ENCODE assay signal across 16 cellular contexts in the genomic region with DNA sequence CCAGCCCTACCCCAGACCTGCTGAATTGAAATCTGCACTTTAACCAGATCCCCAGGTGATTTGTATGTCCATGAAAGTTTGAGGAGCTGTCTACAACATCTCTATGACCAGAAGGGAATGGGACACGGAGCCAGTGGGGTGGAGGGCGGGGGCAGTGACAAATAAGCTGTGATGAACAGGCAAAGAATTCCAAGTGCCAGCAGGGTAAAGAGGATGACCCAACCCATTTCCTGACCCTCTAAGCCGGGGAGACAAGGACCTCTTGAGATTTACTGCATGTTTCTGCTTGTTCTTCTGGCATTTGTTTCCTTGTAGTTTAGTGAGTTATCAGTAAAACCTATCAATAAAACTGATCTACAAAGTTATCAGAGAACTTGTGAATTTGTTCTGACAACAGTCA. TPM values are rescaled to one million over a fixed set of nuclear protein-coding genes. Genes with fewer than 3 reads are reported as not detected.
DNase-seq lines count a peak whose midpoint lies in the region; ATAC-seq, FAIRE-seq and TF ChIP-seq lines count a peak whose summit lies in the region.
"Had no signal": no experiment of that assay in that cellular context is flagged by ENCODE, and none has a peak within 500 bp of the region (broad histone marks: within the 10 kb centered on the region; RNA-seq: fewer than 3 reads in every experiment).

No MANE protein-coding gene starts in this region.

- in situ Hi-C loops in GM23248 (cut with MboI), result no loop called here

- H3K4me2 ChIP-seq in GM23248 (ENCODE audit: unreplicated experiment) (peak overlapping the region; percentile 38), astrocyte (ENCODE audit: low read length) (peak overlapping the region; percentile 24)

- no peak for ATAC-seq in activated CD8-positive, alpha-beta T cell treated with anti-CD3 and anti-CD28 coated beads for 36 hours
- no peak for ATAC-seq in activated CD8-positive, alpha-beta T cell treated with anti-CD3 and anti-CD28 coated beads, Interleukin-2, amount 10 ng/mL, durations not matched to agents 7 days and 5 days
- ATAC-seq in natural killer cell treated with Interleukin-12 subunit alpha and Interleukin-12 subunit beta and Interleukin-15 and Interleukin-18, amount 100 ng/mL, for 72 hours, result no peak
- ATAC-seq in HG03460 (IDR thresholded peaks at IDR 0.05; ENCODE audit: unreplicated experiment) (no peak), HG03520 (IDR thresholded peaks at IDR 0.05; ENCODE audit: unreplicated experiment) (no peak)

- H3K4me3 ChIP-seq in GM23248 (no peak overlapping the region), astrocyte (ENCODE audit: insufficient read depth, low read depth, low read length) (no peak overlapping the region)
- H3K4me3 ChIP-seq: thoracic aorta had no signal

- 30 to 49% methylated on average over 3 of the region's 3 CpGs for WGBS in GM23248 (ENCODE audit: low coverage in 1 of 2, low lambda C conversion rate in 2 of 2, missing lambda C conversion rate in 2 of 2), 2 experiments

- H3K27ac ChIP-seq in GM23248 (no peak overlapping the region), astrocyte (ENCODE audit: low read depth, low read length) (no peak overlapping the region)
- H3K27ac ChIP-seq: brain microvascular endothelial cell, thoracic aorta, WERI-Rb-1 had no signal

- DNase-seq in activated CD8-positive, alpha-beta T cell treated with anti-CD3 and anti-CD28 coated beads for 36 hours, result no peak
- no peak for DNase-seq in activated CD8-positive, alpha-beta T cell treated with anti-CD3 and anti-CD28 coated beads, Interleukin-2, amount 10 ng/mL, durations not matched to agents 7 days and 5 days
- peak; percentile 44 for DNase-seq in GM23248
- no peak for DNase-seq in astrocyte (ENCODE audit: low read depth)
- no peak for DNase-seq in natural killer cell treated with Interleukin-12 subunit alpha and Interleukin-12 subunit beta and Interleukin-15 and Interleukin-18, amount 100 ng/mL, for 72 hours (ENCODE audit: low spot score)
- DNase-seq in glutamatergic neuron, result no peak
- DNase-seq: brain microvascular endothelial cell; effector CD8-positive, alpha-beta T cell; NCI-H1436; stimulated activated CD4-positive, alpha-beta T cell treated with anti-CD3 and anti-CD28 coated beads, Interleukin-15, amount 100 ng/mL, for 24 hours; WERI-Rb-1 had no signal

- H3K9ac ChIP-seq in GM23248 (no peak overlapping the region), astrocyte (ENCODE audit: low read length) (no peak overlapping the region)

- H2AFZ ChIP-seq in GM23248 (no peak overlapping the region), astrocyte (ENCODE audit: low read depth, low read length) (no peak overlapping the region)

- H3K9me2 ChIP-seq in GM23248 (ENCODE audit: insufficient read depth), result no peaks in the 10 kb centered on the region

- no peaks in the 10 kb centered on the region for H3K36me3 ChIP-seq in GM23248 (ENCODE audit: low read depth)
- H3K36me3 ChIP-seq in astrocyte (ENCODE audit: insufficient read depth, low read length), result no peaks in the 10 kb centered on the region
- H3K36me3 ChIP-seq: brain microvascular endothelial cell, thoracic aorta had no signal

- peaks cover 4% of the 10 kb centered on the region for H3K9me3 Mint-ChIP-seq in activated CD8-positive, alpha-beta T cell treated with anti-CD3 and anti-CD28 coated beads for 36 hours
- H3K9me3 Mint-ChIP-seq in activated CD8-positive, alpha-beta T cell treated with anti-CD3 and anti-CD28 coated beads, Interleukin-2, amount 10 ng/mL, durations not matched to agents 7 days and 5 days (ENCODE audit: insufficient read depth), result peaks cover 9% of the 10 kb centered on the region
- no peaks in the 10 kb centered on the region for H3K9me3 Mint-ChIP-seq in astrocyte (ENCODE audit: unreplicated experiment)
- H3K9me3 Mint-ChIP-seq in natural killer cell treated with Interleukin-12 subunit alpha and Interleukin-12 subunit beta and Interleukin-15 and Interleukin-18, amount 100 ng/mL, for 72 hours, result no peaks in the 10 kb centered on the region
- H3K9me3 Mint-ChIP-seq in glutamatergic neuron (ENCODE audit: unreplicated experiment), result peaks cover 10% of the 10 kb centered on the region
- H3K9me3 Mint-ChIP-seq: mesothelial cell of epicardium had no signal

- POLR2A ChIA-PET in activated CD8-positive, alpha-beta T cell treated with anti-CD3 and anti-CD28 coated beads for 36 hours (lab: Charles Lee), result no interaction called here
- POLR2A ChIA-PET in activated CD8-positive, alpha-beta T cell treated with anti-CD3 and anti-CD28 coated beads, Interleukin-2, amount 10 ng/mL, durations not matched to agents 7 days and 5 days (lab: Charles Lee), result interaction anchor here (1.7 kb wide), 1 partner anchor 11 kb away, joined by 4 read pairs; no protein-coding TSS in a partner anchor

- no peaks in the 10 kb centered on the region for H3K9me3 ChIP-seq in GM23248 (ENCODE audit: low read depth)
- H3K9me3 ChIP-seq in astrocyte (ENCODE audit: insufficient read depth, low read depth, low read length), result no peaks in the 10 kb centered on the region
- H3K9me3 ChIP-seq: thoracic aorta had no signal

- H3K27ac Mint-ChIP-seq in activated CD8-positive, alpha-beta T cell treated with anti-CD3 and anti-CD28 coated beads for 36 hours, result peak overlapping the region; percentile 59
- H3K27ac Mint-ChIP-seq in activated CD8-positive, alpha-beta T cell treated with anti-CD3 and anti-CD28 coated beads, Interleukin-2, amount 10 ng/mL, durations not matched to agents 7 days and 5 days, result no peak overlapping the region
- peak overlapping the region; percentile 16 for H3K27ac Mint-ChIP-seq in astrocyte (ENCODE audit: unreplicated experiment)
- peak overlapping the region; percentile 12 to 69 for H3K27ac Mint-ChIP-seq in natural killer cell treated with Interleukin-12 subunit alpha and Interleukin-12 subunit beta and Interleukin-15 and Interleukin-18, amount 100 ng/mL, for 72 hours
- H3K27ac Mint-ChIP-seq in glutamatergic neuron (ENCODE audit: unreplicated experiment), result no peak overlapping the region
- H3K27ac Mint-ChIP-seq: mesothelial cell of epicardium had no signal

- peaks cover 4% of the 10 kb centered on the region; the same call in 1 of the 2 replicates for H3K79me2 ChIP-seq in GM23248 (ENCODE audit: insufficient read depth)
- H3K79me2 ChIP-seq in astrocyte (ENCODE audit: insufficient read depth, low read length), result peaks cover 70% of the 10 kb centered on the region

- H3K4me1 ChIP-seq in GM23248 (ENCODE audit: insufficient read depth) (peaks cover 12% of the 10 kb centered on the region), astrocyte (ENCODE audit: insufficient read depth, low read length) (peaks cover 4% of the 10 kb centered on the region)

- H3K4me1 Mint-ChIP-seq in activated CD8-positive, alpha-beta T cell treated with anti-CD3 and anti-CD28 coated beads for 36 hours (ENCODE audit: low read depth), result peaks cover 71% of the 10 kb centered on the region
- peaks cover 57% of the 10 kb centered on the region for H3K4me1 Mint-ChIP-seq in activated CD8-positive, alpha-beta T cell treated with anti-CD3 and anti-CD28 coated beads, Interleukin-2, amount 10 ng/mL, durations not matched to agents 7 days and 5 days (ENCODE audit: low read depth)
- H3K4me1 Mint-ChIP-seq in astrocyte (ENCODE audit: low read depth, unreplicated experiment), result peaks cover 16% of the 10 kb centered on the region
- peaks cover 53 to 57% of the 10 kb centered on the region in 2 donors for H3K4me1 Mint-ChIP-seq in natural killer cell treated with Interleukin-12 subunit alpha and Interleukin-12 subunit beta and Interleukin-15 and Interleukin-18, amount 100 ng/mL, for 72 hours (ENCODE audit: low read depth in 2 of 2)
- peaks cover 16% of the 10 kb centered on the region for H3K4me1 Mint-ChIP-seq in glutamatergic neuron (ENCODE audit: low read depth, unreplicated experiment)

- H3K27me3 ChIP-seq in GM23248 (replicated peaks; ENCODE audit: insufficient read depth) (no peaks in the 10 kb centered on the region), astrocyte (ENCODE audit: insufficient read depth, low read length) (no peaks in the 10 kb centered on the region)
- H3K27me3 ChIP-seq: brain microvascular endothelial cell had no signal

- no peaks in the 10 kb centered on the region for H3F3A ChIP-seq in GM23248 (ENCODE audit: insufficient read depth)

- peaks cover 59% of the 10 kb centered on the region for H3K36me3 Mint-ChIP-seq in activated CD8-positive, alpha-beta T cell treated with anti-CD3 and anti-CD28 coated beads for 36 hours (ENCODE audit: low read depth)
- peaks cover 53% of the 10 kb centered on the region for H3K36me3 Mint-ChIP-seq in activated CD8-positive, alpha-beta T cell treated with anti-CD3 and anti-CD28 coated beads, Interleukin-2, amount 10 ng/mL, durations not matched to agents 7 days and 5 days (ENCODE audit: low read depth)
- H3K36me3 Mint-ChIP-seq in astrocyte (ENCODE audit: low read depth, unreplicated experiment) (peaks cover 12% of the 10 kb centered on the region), glutamatergic neuron (ENCODE audit: unreplicated experiment) (no peaks in the 10 kb centered on the region)
- H3K36me3 Mint-ChIP-seq in natural killer cell treated with Interleukin-12 subunit alpha and Interleukin-12 subunit beta and Interleukin-15 and Interleukin-18, amount 100 ng/mL, for 72 hours, result peaks cover 5% of the 10 kb centered on the region

- FAIRE-seq in astrocyte (lab: Jason Lieb, UNC), result no peak
- FAIRE-seq: frontal cortex had no signal

- intact Hi-C loops in activated CD8-positive, alpha-beta T cell treated with anti-CD3 and anti-CD28 coated beads for 36 hours (cut with micrococcal nuclease), result no loop called here

- no peaks in the 10 kb centered on the region for H3K27me3 Mint-ChIP-seq in activated CD8-positive, alpha-beta T cell treated with anti-CD3 and anti-CD28 coated beads for 36 hours
- H3K27me3 Mint-ChIP-seq in activated CD8-positive, alpha-beta T cell treated with anti-CD3 and anti-CD28 coated beads, Interleukin-2, amount 10 ng/mL, durations not matched to agents 7 days and 5 days (ENCODE audit: low read depth), result no peaks in the 10 kb centered on the region
- no peaks in the 10 kb centered on the region for H3K27me3 Mint-ChIP-seq in astrocyte (ENCODE audit: low read depth, unreplicated experiment)
- H3K27me3 Mint-ChIP-seq in natural killer cell treated with Interleukin-12 subunit alpha and Interleukin-12 subunit beta and Interleukin-15 and Interleukin-18, amount 100 ng/mL, for 72 hours, result no peaks in the 10 kb centered on the region
- peaks cover 10% of the 10 kb centered on the region for H3K27me3 Mint-ChIP-seq in glutamatergic neuron (ENCODE audit: unreplicated experiment)

- no peak overlapping the region for H3K4me3 Mint-ChIP-seq in activated CD8-positive, alpha-beta T cell treated with anti-CD3 and anti-CD28 coated beads for 36 hours
- H3K4me3 Mint-ChIP-seq in activated CD8-positive, alpha-beta T cell treated with anti-CD3 and anti-CD28 coated beads, Interleukin-2, amount 10 ng/mL, durations not matched to agents 7 days and 5 days, result no peak overlapping the region
- H3K4me3 Mint-ChIP-seq in astrocyte (ENCODE audit: unreplicated experiment) (no peak overlapping the region), glutamatergic neuron (ENCODE audit: unreplicated experiment) (no peak overlapping the region)
- no peak overlapping the region for H3K4me3 Mint-ChIP-seq in natural killer cell treated with Interleukin-12 subunit alpha and Interleukin-12 subunit beta and Interleukin-15 and Interleukin-18, amount 100 ng/mL, for 72 hours
- H3K4me3 Mint-ChIP-seq: mesothelial cell of epicardium had no signal

- no peaks in the 10 kb centered on the region for H4K20me1 ChIP-seq in GM23248 (ENCODE audit: insufficient read depth)
- peaks cover 72% of the 10 kb centered on the region for H4K20me1 ChIP-seq in astrocyte (ENCODE audit: insufficient read depth, low read length)

- CTCF ChIA-PET in activated CD8-positive, alpha-beta T cell treated with anti-CD3 and anti-CD28 coated beads for 36 hours (lab: Charles Lee), result interaction anchor here (1.1 to 2.5 kb wide), 3 partner anchors 14 to 167 kb away, joined by 3 to 10 read pairs (median 3); no protein-coding TSS in a partner anchor
- CTCF ChIA-PET in activated CD8-positive, alpha-beta T cell treated with anti-CD3 and anti-CD28 coated beads, Interleukin-2, amount 10 ng/mL, durations not matched to agents 7 days and 5 days (lab: Charles Lee), result no interaction called here

- TF ChIP-seq CTCF in activated CD8-positive, alpha-beta T cell treated with anti-CD3 and anti-CD28 coated beads for 36 hours (IDR thresholded peaks at IDR 0.05), result no peak
- TF ChIP-seq CTCF in astrocyte (IDR thresholded peaks at IDR 0.05; ENCODE audit: insufficient read depth, low read depth, low read length), result no peak
- TF ChIP-seq CTCF in glutamatergic neuron (IDR thresholded peaks at IDR 0.05; ENCODE audit: partially characterized antibody, unreplicated experiment), result no peak

RNA-seq across cellular contexts. Expression of gene TET3, which starts 8.7 kb away (rescaled TPM):
- total RNA-seq in activated CD8-positive, alpha-beta T cell treated with anti-CD3 and anti-CD28 coated beads for 36 hours, result 10 to 100 TPM; 15.5 to 16.4 TPM
- 10 to 100 TPM; 20.4 to 20.9 TPM for total RNA-seq in activated CD8-positive, alpha-beta T cell treated with anti-CD3 and anti-CD28 coated beads, Interleukin-2, amount 10 ng/mL, durations not matched to agents 7 days and 5 days
- 2.9 and 4.3 TPM in 2 replicates for total RNA-seq in GM23248 (2014; rRNA removed; shearing (Covaris generic))
- 1.3 TPM in 2 replicates for polyA plus RNA-seq in GM23248 (2016; fragmentation: Nextera tagmentation; extraction: Ambion mirVana)
- total RNA-seq in astrocyte, result 32.8 and 39.9 TPM in 2 replicates
- total RNA-seq in natural killer cell treated with Interleukin-12 subunit alpha and Interleukin-12 subunit beta and Interleukin-15 and Interleukin-18, amount 100 ng/mL, for 72 hours, result 10 to 100 TPM; 29.3 to 70.3 TPM
- total RNA-seq in glutamatergic neuron (ENCODE audit: unreplicated experiment), result 92.4 TPM

Comparison
In these comparisons a context has a peak if more than half of its experiments do, and no peak if none do; other contexts are left out.
1. H3K27ac Mint-ChIP-seq: peak in activated CD8-positive, alpha-beta T cell treated with anti-CD3 and anti-CD28 coated beads for 36 hours (single experiment), astrocyte (single experiment) and natural killer cell treated with Interleukin-12 subunit alpha and Interleukin-12 subunit beta and Interleukin-15 and Interleukin-18, amount 100 ng/mL, for 72 hours (2 of 2); none in activated CD8-positive, alpha-beta T cell treated with anti-CD3 and anti-CD28 coated beads, Interleukin-2, amount 10 ng/mL, durations not matched to agents 7 days and 5 days (single experiment) and glutamatergic neuron (single experiment).